Comparison of ENCODE assay signal across 16 cellular contexts in genomic region chr4:150080335-150080734, GRCh38. TPM values are rescaled to one million over a fixed set of nuclear protein-coding genes. Genes with fewer than 3 reads are reported as not detected.
A peak's percentile ranks its signal among the peaks of the same experiment; 100 is the strongest.
DNase-seq lines count a peak whose midpoint lies in the region; ATAC-seq, FAIRE-seq and TF ChIP-seq lines count a peak whose summit lies in the region.
"Had no signal": no experiment of that assay in that cellular context is flagged by ENCODE, and none has a peak within 500 bp of the region (broad histone marks: within the 10 kb centered on the region; RNA-seq: fewer than 3 reads in every experiment).

No MANE protein-coding gene starts in this region.

- DNase-seq in HepG2 (ENCODE audit: low spot score) (no peak), right lobe of liver (no peak), astrocyte (ENCODE audit: low read depth) (no peak), lung (ENCODE audit: low spot score) (no peak), AML-193 (lab: John Stamatoyannopoulos, UW) (no peak), vagina (ENCODE audit: extremely low spot score in 2 of 2) (no peak)
- DNase-seq in stimulated activated naive CD8-positive, alpha-beta T cell treated with anti-CD3 and anti-CD28 coated beads, Interleukin-15, Interleukin-2, amounts not matched to agents 100 U/mL and 50 U/mL, for 24 hours, result no peak
- DNase-seq: hypothalamus, MM.1S, NCI-H2171 treated with DMSO at 0.1 percent for 48 hours, T-helper 17 cell had no signal

- TF ChIP-seq CTCF in HepG2 (CRISPR knock-in tag; IDR thresholded peaks at IDR 0.05), result no peak
- no peak for TF ChIP-seq CTCF in right lobe of liver (IDR thresholded peaks at IDR 0.05)
- no peak for TF ChIP-seq CTCF in astrocyte (IDR thresholded peaks at IDR 0.05; ENCODE audit: insufficient read depth, low read depth, low read length)
- TF ChIP-seq CTCF in lung (IDR thresholded peaks at IDR 0.05; ENCODE audit: control extremely low read depth, extremely low read depth), result no peak
- TF ChIP-seq CTCF in vagina (IDR thresholded peaks at IDR 0.05), result no peak

- H3K4me1 ChIP-seq in HepG2 (ENCODE audit: insufficient read depth, low read length) (peaks cover 11% of the 10 kb centered on the region), right lobe of liver (no peaks in the 10 kb centered on the region), astrocyte (ENCODE audit: insufficient read depth, low read length) (peaks cover 10% of the 10 kb centered on the region), lung (ENCODE audit: control insufficient read depth in 2 of 2, insufficient read depth in 2 of 2, low read length in 2 of 2) (peaks cover 6 to 14% of the 10 kb centered on the region in 2 donors), vagina (peaks cover 22% of the 10 kb centered on the region)

- ATAC-seq in HepG2, result no peak
- ATAC-seq in right lobe of liver, result no peak
- ATAC-seq in lung (ENCODE audit: insufficient read depth, low FRiP score), result no peak
- no peak for ATAC-seq in stimulated activated naive CD8-positive, alpha-beta T cell treated with anti-CD3 and anti-CD28 coated beads, Interleukin-15, Interleukin-2, amounts not matched to agents 100 U/mL and 50 U/mL, for 24 hours
- no peak for ATAC-seq in HG03039 (IDR thresholded peaks at IDR 0.05; ENCODE audit: unreplicated experiment)
- ATAC-seq: body of pancreas, left lobe of liver, T-helper 17 cell had no signal

- peaks cover 1 to 8% of the 10 kb centered on the region in 2 experiments; a peak in 1 of 5 replicates for H3K27me3 ChIP-seq in HepG2 (ENCODE audit: control insufficient read depth in 1 of 2, insufficient read depth in 2 of 2, low read length in 2 of 2)
- peaks cover 0 to 6% of the 10 kb centered on the region in 2 donors for H3K27me3 ChIP-seq in right lobe of liver
- H3K27me3 ChIP-seq in astrocyte (ENCODE audit: insufficient read depth, low read length), result no peaks in the 10 kb centered on the region
- H3K27me3 ChIP-seq in lung (ENCODE audit: control insufficient read depth, insufficient read depth), result no peaks in the 10 kb centered on the region
- no peaks in the 10 kb centered on the region for H3K27me3 ChIP-seq in vagina
- H3K27me3 ChIP-seq: body of pancreas had no signal

- POLR2A ChIA-PET in HepG2 (lab: Yijun Ruan, JAX), result no interaction called here

- no peak for FAIRE-seq in HepG2 (lab: Jason Lieb, UNC)
- FAIRE-seq in astrocyte (lab: Jason Lieb, UNC), result no peak
- FAIRE-seq: H1 had no signal

- in situ Hi-C loops in HepG2 (cut with HindIII; ENCODE audit: extremely low pct_ligation_motif_present, low pct_unique_long_range_greater_than_20kb), result no loop called here

- H3K36me3 ChIP-seq in HepG2 (replicated peaks in 1 of 2; ENCODE audit: control insufficient read depth in 1 of 2, insufficient read depth in 2 of 2, low read length in 2 of 2), result no peaks in the 10 kb centered on the region
- no peaks in the 10 kb centered on the region for H3K36me3 ChIP-seq in right lobe of liver
- no peaks in the 10 kb centered on the region for H3K36me3 ChIP-seq in astrocyte (ENCODE audit: insufficient read depth, low read length)
- no peaks in the 10 kb centered on the region for H3K36me3 ChIP-seq in lung (ENCODE audit: control insufficient read depth in 2 of 2, insufficient read depth in 2 of 2, low read length in 2 of 2)
- no peaks in the 10 kb centered on the region for H3K36me3 ChIP-seq in vagina

- no peaks in the 10 kb centered on the region for H3K36me3 Mint-ChIP-seq in astrocyte (ENCODE audit: low read depth, unreplicated experiment)

- no TSS peak for BruUV-seq in HepG2 (replicated peaks; lab: Mats Ljungman, UMichigan)

- peaks cover 6% of the 10 kb centered on the region for H3K4me1 Mint-ChIP-seq in astrocyte (ENCODE audit: low read depth, unreplicated experiment)
- H3K4me1 Mint-ChIP-seq: T-helper 17 cell had no signal

- H3K4me3 Mint-ChIP-seq in astrocyte (ENCODE audit: unreplicated experiment), result peak overlapping the region; percentile 91

- H3K9ac ChIP-seq in HepG2 (ENCODE audit: insufficient read depth, low read depth, low read length) (no peak overlapping the region), astrocyte (ENCODE audit: low read length) (no peak overlapping the region)

- intact Hi-C loops in HepG2 (cut with micrococcal nuclease; ENCODE audit: unreplicated experiment), result no loop called here
- intact Hi-C loops in right lobe of liver (cut with DNase I), result no loop called here
- intact Hi-C loops in vagina (cut with DNase I), result no loop called here

- H4K20me1 ChIP-seq in HepG2 (ENCODE audit: insufficient read depth, low read length) (no peaks in the 10 kb centered on the region), astrocyte (ENCODE audit: insufficient read depth, low read length) (peaks cover 28% of the 10 kb centered on the region)

- TF ChIP-seq EP300 in HepG2 (IDR thresholded peaks at IDR 0.05; ENCODE audit: low read depth in 2 of 2, low read length in 2 of 2) (no peak), HepG2 (CRISPR knock-in tag; IDR thresholded peaks at IDR 0.05; ENCODE audit: borderline replicate concordance) (no peak)

- H2AFZ ChIP-seq in HepG2 (ENCODE audit: low read length), result no peak overlapping the region
- no peak overlapping the region for H2AFZ ChIP-seq in astrocyte (ENCODE audit: low read depth, low read length)

- WGBS in HepG2 (ENCODE audit: low lambda C conversion rate), result 18% methylated on average over 5 of the region's 5 CpGs
- WGBS in right lobe of liver (ENCODE audit: insufficient coverage, low coverage, low lambda C conversion rate, missing lambda C conversion rate), result 35% methylated on average over 3 of the region's 5 CpGs
- WGBS in lung, 2 donors, result 75 to 86% methylated on average over 5 of the region's 5 CpGs

- CTCF ChIA-PET in HepG2 (lab: Yijun Ruan, JAX; ENCODE audit: low intra/inter-chr PET ratio, low total read pairs), result no interaction called here

- H3K9me3 ChIP-seq in HepG2 (ENCODE audit: low read length), result no peaks in the 10 kb centered on the region
- H3K9me3 ChIP-seq in right lobe of liver, result no peaks in the 10 kb centered on the region
- H3K9me3 ChIP-seq in astrocyte (ENCODE audit: insufficient read depth, low read depth, low read length), result no peaks in the 10 kb centered on the region
- no peaks in the 10 kb centered on the region for H3K9me3 ChIP-seq in lung (ENCODE audit: control insufficient read depth in 2 of 2, insufficient read depth in 1 of 2, low read length in 1 of 2)
- no peaks in the 10 kb centered on the region for H3K9me3 ChIP-seq in vagina
- H3K9me3 ChIP-seq: body of pancreas had no signal

- TF ChIP-seq POLR2A in HepG2 (IDR thresholded peaks at IDR 0.05; ENCODE audit: insufficient read depth in 1 of 2, low read depth in 2 of 2, low read length in 2 of 2) (no peak), right lobe of liver (IDR thresholded peaks at IDR 0.05) (no peak), vagina (IDR thresholded peaks at IDR 0.05) (no peak)

- H3K4me2 ChIP-seq in HepG2 (ENCODE audit: low read depth, low read length) (no peak overlapping the region), astrocyte (ENCODE audit: low read length) (peak overlapping the region; percentile 96)

- H3K27me3 Mint-ChIP-seq in astrocyte (ENCODE audit: low read depth, unreplicated experiment), result peaks cover 17% of the 10 kb centered on the region

- H3K4me3 ChIP-seq in HepG2 (replicated peaks in 1 of 3; ENCODE audit: insufficient read depth in 1 of 3, low read depth in 2 of 3, low read length in 3 of 3) (no peak overlapping the region), right lobe of liver (no peak overlapping the region), astrocyte (ENCODE audit: insufficient read depth, low read depth, low read length) (peak overlapping the region; percentile 70), lung (peak overlapping the region; percentile 6), vagina (no peak overlapping the region)
- H3K4me3 ChIP-seq: body of pancreas had no signal

- H3K79me2 ChIP-seq in HepG2 (ENCODE audit: insufficient read depth, low read length) (no peaks in the 10 kb centered on the region), astrocyte (ENCODE audit: insufficient read depth, low read length) (peaks cover 56% of the 10 kb centered on the region)

- TF ChIP-seq RAD21 in HepG2 (CRISPR knock-in tag; IDR thresholded peaks at IDR 0.05), result no peak

- H3K9me3 Mint-ChIP-seq in astrocyte (ENCODE audit: unreplicated experiment), result peaks cover 3% of the 10 kb centered on the region

- no peak overlapping the region for H3K27ac Mint-ChIP-seq in astrocyte (ENCODE audit: unreplicated experiment)
- H3K27ac Mint-ChIP-seq: T-helper 17 cell had no signal

- H3K27ac ChIP-seq in HepG2 (ENCODE audit: extremely low read length, insufficient read depth, low read length) (no peak overlapping the region), right lobe of liver (no peak overlapping the region), astrocyte (ENCODE audit: low read depth, low read length) (no peak overlapping the region), lung (ENCODE audit: low read depth in 1 of 2, low read length in 1 of 2) (no peak overlapping the region), vagina (no peak overlapping the region)
- H3K27ac ChIP-seq: body of pancreas, C4-2B had no signal

RNA-seq across cellular contexts. Expression of gene DCLK2, which starts 2.1 kb away (rescaled TPM):
- total RNA-seq in HepG2 (2016; rRNA removed; fragmentation: Illumina TruSeq; extraction: Trizol) (not detected in 2 replicates), right lobe of liver (1 to 10 TPM in 2 of 6 experiments, under 1 TPM in 4; 0.35 to 1.8 (median 0.68) TPM), astrocyte (6.2 and 6.9 TPM in 2 replicates), lung (10 to 100 TPM in 1 of 2 donors, 1 to 10 TPM in 1; 3.6 to 11.8 TPM), vagina (5.9 TPM)
- total RNA-seq in HepG2 (2016; cell fraction: cytosol; rRNA removed; fragmentation: Illumina TruSeq; extraction: Trizol; ENCODE audit: low read depth), result not detected in 2 replicates
- total RNA-seq in HepG2 (2016; cell fraction: insoluble cytoplasmic fraction; rRNA removed; fragmentation: Illumina TruSeq; extraction: Trizol), result not detected in 2 replicates
- not detected in 2 replicates for total RNA-seq in HepG2 (2016; cell fraction: membrane; rRNA removed; fragmentation: Illumina TruSeq; extraction: Trizol)
- total RNA-seq in HepG2 (2016; cell fraction: nucleus; rRNA removed; fragmentation: Illumina TruSeq; extraction: Trizol), result not detected in 2 replicates
- polyA plus RNA-seq in HepG2 (2011; rRNA removed) (not detected in 2 replicates), lung (1 to 10 TPM; 1.4 to 1.8 TPM)
- polyA plus RNA-seq in HepG2 (2011; cell fraction: cytosol; rRNA removed), result not detected in 2 replicates
- polyA plus RNA-seq in HepG2 (2011; cell fraction: nucleus; rRNA removed), result not detected in 2 replicates
- not detected in 2 replicates for polyA plus RNA-seq in HepG2 (2012)
- 0.02 TPM in 1 of 2 replicates, not detected in the other for polyA plus RNA-seq in HepG2 (2016; cell fraction: cytosol; fragmentation: Illumina TruSeq; extraction: Trizol; ENCODE audit: low read depth)
- polyA plus RNA-seq in HepG2 (2016; cell fraction: insoluble cytoplasmic fraction; fragmentation: Illumina TruSeq; extraction: Trizol; ENCODE audit: low read depth), result not detected in 2 replicates
- not detected in 2 replicates for polyA plus RNA-seq in HepG2 (2016; cell fraction: membrane; fragmentation: Illumina TruSeq; extraction: Trizol; ENCODE audit: low read depth)
- polyA plus RNA-seq in HepG2 (2016; cell fraction: nucleus; fragmentation: Illumina TruSeq; extraction: Trizol; ENCODE audit: insufficient read depth, low read depth), result not detected in 2 replicates
- 4.1 TPM in 1 of 2 replicates, not detected in the other for polyA minus RNA-seq in HepG2 (2011; rRNA and poly(A)+ RNA removed; ENCODE audit: low replicate concordance)
- polyA minus RNA-seq in HepG2 (2011; cell fraction: cytosol; rRNA and poly(A)+ RNA removed), result not detected in 2 replicates
- polyA minus RNA-seq in HepG2 (2011; cell fraction: nucleus; rRNA and poly(A)+ RNA removed), result not detected in 2 replicates
- total RNA-seq: T-helper 17 cell had no signal

Comparison
In these comparisons a context has a peak if more than half of its experiments do, and no peak if none do; other contexts are left out.
1. H3K4me3 ChIP-seq: peak in astrocyte (single experiment) and lung (single experiment); none in HepG2 (0 of 3), right lobe of liver (0 of 3) and vagina (0 of 2).